8 cellular contexts compared by ENCODE assay signal in genomic region chr1:226626577-226626956, GRCh38.
DNase-seq lines count a peak whose midpoint lies in the region; ATAC-seq and TF ChIP-seq lines count a peak whose summit lies in the region.

No MANE protein-coding gene starts in this region.

- peak overlapping the region; percentile 87 for H3K27ac Mint-ChIP-seq in activated CD8-positive, alpha-beta T cell treated with anti-CD3 and anti-CD28 coated beads for 36 hours

- peak; percentile 93 for TF ChIP-seq CTCF in GM12874 (IDR thresholded peaks at IDR 0.05; ENCODE audit: insufficient read depth, low read depth, low read length)
- TF ChIP-seq CTCF in activated CD8-positive, alpha-beta T cell treated with anti-CD3 and anti-CD28 coated beads for 36 hours (IDR thresholded peaks at IDR 0.05), result peak; percentile 99

- H2AFZ ChIP-seq in mesenchymal stem cell (ENCODE audit: low read depth, low read length), result no peak overlapping the region

- WGBS in mesenchymal stem cell, result 9% methylated on average over 11 of the region's 11 CpGs

- no peak overlapping the region for H2BK15ac ChIP-seq in mesenchymal stem cell (ENCODE audit: low read depth, poor library complexity, severe bottlenecking)

- H3K14ac ChIP-seq in mesenchymal stem cell (ENCODE audit: low read length in 2 of 2), result no peak overlapping the region

- peaks cover 0 to 4% of the 10 kb centered on the region in 2 experiments for H3K27me3 ChIP-seq in mesenchymal stem cell (ENCODE audit: control insufficient read depth in 1 of 2, insufficient read depth in 1 of 2, low read length in 2 of 2)

- peaks cover 0 to 2% of the 10 kb centered on the region in 2 experiments for H3K36me3 ChIP-seq in mesenchymal stem cell (ENCODE audit: control insufficient read depth in 1 of 2, insufficient read depth in 2 of 2, low read depth in 1 of 2, low read length in 2 of 2)

- peak overlapping the region in 1 of 2 experiments; percentile 88 for H3K18ac ChIP-seq in mesenchymal stem cell (ENCODE audit: low read depth in 1 of 2, low read length in 2 of 2)

- peaks cover 14% of the 10 kb centered on the region for H3K9me3 Mint-ChIP-seq in activated CD8-positive, alpha-beta T cell treated with anti-CD3 and anti-CD28 coated beads for 36 hours

- H3K23ac ChIP-seq in mesenchymal stem cell (ENCODE audit: low read length in 2 of 2), result no peak overlapping the region

- H3K27ac ChIP-seq in mesenchymal stem cell (ENCODE audit: low read length, poor library complexity, severe bottlenecking), result no peak overlapping the region

- H3K4me1 ChIP-seq in mesenchymal stem cell (ENCODE audit: control insufficient read depth, insufficient read depth, low read depth, low read length), result peaks cover 2% of the 10 kb centered on the region

- no peaks in the 10 kb centered on the region for H3K79me1 ChIP-seq in mesenchymal stem cell (replicated peaks; ENCODE audit: low read length, poor library complexity, severe bottlenecking)

- POLR2A ChIA-PET in activated CD8-positive, alpha-beta T cell treated with anti-CD3 and anti-CD28 coated beads for 36 hours (lab: Charles Lee), result interaction anchor here (0.5 to 1.6 kb wide), 11 partner anchors 10 to 365 kb away, joined by 3 to 5 read pairs (median 3); no protein-coding TSS in a partner anchor

- no peak overlapping the region for H4K91ac ChIP-seq in mesenchymal stem cell (ENCODE audit: low read length)

- intact Hi-C loops in activated CD8-positive, alpha-beta T cell treated with anti-CD3 and anti-CD28 coated beads for 36 hours (cut with micrococcal nuclease), result loop anchor here (5.0 kb wide), 1 partner anchor 201 kb away; no protein-coding TSS in a partner anchor

- H2AK5ac ChIP-seq in mesenchymal stem cell (ENCODE audit: low read length, severe bottlenecking), result no peak overlapping the region

- CTCF ChIA-PET in activated CD8-positive, alpha-beta T cell treated with anti-CD3 and anti-CD28 coated beads for 36 hours (lab: Charles Lee), result interaction anchor here (0.6 to 5.3 kb wide), 68 partner anchors 9 to 499 kb away, joined by 3 to 53 read pairs (median 4); partner anchors contain the start of genes COQ8A and PARP1

- no peak overlapping the region for H2BK120ac ChIP-seq in mesenchymal stem cell (ENCODE audit: low read depth, low read length)

- no peak overlapping the region for H3K4ac ChIP-seq in mesenchymal stem cell (ENCODE audit: low read depth in 1 of 2, low read length in 2 of 2)

- H3K4me2 ChIP-seq in mesenchymal stem cell (ENCODE audit: low read length, poor library complexity, severe bottlenecking), result no peak overlapping the region

- peaks cover 2% of the 10 kb centered on the region for H3K9me3 ChIP-seq in mesenchymal stem cell (ENCODE audit: control insufficient read depth, low read length)

- H4K8ac ChIP-seq in mesenchymal stem cell (ENCODE audit: low read length), result no peak overlapping the region

- peaks cover 23% of the 10 kb centered on the region for H3K36me3 Mint-ChIP-seq in activated CD8-positive, alpha-beta T cell treated with anti-CD3 and anti-CD28 coated beads for 36 hours (ENCODE audit: low read depth)

- DNase-seq in NCI-H460 (ENCODE audit: extremely low read depth, low read depth), result peak; percentile 44
- DNase-seq in activated CD8-positive, alpha-beta T cell treated with anti-CD3 and anti-CD28 coated beads for 36 hours, result peak; percentile 89
- peak; percentile 82 for DNase-seq in ecto neural progenitor cell (ENCODE audit: low spot score)
- peak; percentile 67 for DNase-seq in mesenchymal stem cell
- DNase-seq in stimulated activated CD8-positive, alpha-beta memory T cell treated with anti-CD3 and anti-CD28 coated beads, Interleukin-2, amount 100 ng/mL, for 1 hour (ENCODE audit: low read depth in 2 of 2), result peak; percentile 50 to 58
- no peak for DNase-seq in NCI-H1105 (lab: John Stamatoyannopoulos, UW)

- H3K9ac ChIP-seq in mesenchymal stem cell (ENCODE audit: low read length), result peak overlapping the region; percentile 56

- no peak overlapping the region for H2BK12ac ChIP-seq in mesenchymal stem cell (ENCODE audit: low read length in 2 of 2)

- peak; percentile 81 for ATAC-seq in HG02588 (IDR thresholded peaks at IDR 0.05; ENCODE audit: unreplicated experiment)
- peak; percentile 90 for ATAC-seq in activated CD8-positive, alpha-beta T cell treated with anti-CD3 and anti-CD28 coated beads for 36 hours

- peak overlapping the region; percentile 43 for H3K4me3 Mint-ChIP-seq in activated CD8-positive, alpha-beta T cell treated with anti-CD3 and anti-CD28 coated beads for 36 hours

- H2BK5ac ChIP-seq in mesenchymal stem cell (ENCODE audit: low read depth, low read length, poor library complexity, severe bottlenecking), result no peak overlapping the region

- H3K4me3 ChIP-seq in mesenchymal stem cell (ENCODE audit: insufficient read depth in 1 of 2, low read depth in 1 of 2, low read length in 2 of 2), result peak overlapping the region in 1 of 2 experiments; percentile 21

- H3K27me3 Mint-ChIP-seq in activated CD8-positive, alpha-beta T cell treated with anti-CD3 and anti-CD28 coated beads for 36 hours, result no peaks in the 10 kb centered on the region

- H3K4me1 Mint-ChIP-seq in activated CD8-positive, alpha-beta T cell treated with anti-CD3 and anti-CD28 coated beads for 36 hours (ENCODE audit: low read depth), result peaks cover 28% of the 10 kb centered on the region
